24 cellular contexts compared by ENCODE assay signal in the genomic region with DNA sequence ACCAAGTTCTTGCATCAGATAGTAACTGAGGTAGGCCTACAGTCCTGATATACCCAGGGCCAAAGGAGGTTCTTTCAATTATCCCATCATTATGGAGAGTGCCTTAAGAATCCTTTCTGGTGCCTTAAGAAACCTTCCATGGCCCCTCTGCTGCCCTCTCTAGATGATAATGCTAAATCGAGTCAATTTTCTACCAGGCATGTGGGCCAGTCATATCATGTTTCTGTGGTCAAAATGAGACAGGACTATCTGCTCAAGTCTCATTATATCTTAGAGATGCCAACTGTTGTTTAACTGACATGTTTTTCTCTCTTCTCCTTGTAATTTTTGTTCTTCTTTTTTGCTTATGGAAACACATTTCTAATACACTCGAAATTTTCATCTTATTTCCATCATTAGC.
A peak's percentile ranks its signal among the peaks of the same experiment; 100 is the strongest.
DNase-seq lines count a peak whose midpoint lies in the region; ATAC-seq, FAIRE-seq and TF ChIP-seq lines count a peak whose summit lies in the region.
"Had no signal": no experiment of that assay in that cellular context is flagged by ENCODE, and none has a peak within 500 bp of the region (broad histone marks: within the 10 kb centered on the region; RNA-seq: fewer than 3 reads in every experiment).

No MANE protein-coding gene starts in this region.

- H3K27me3 ChIP-seq in bronchial epithelial cell (ENCODE audit: control insufficient read depth, insufficient read depth, low read length), result no peaks in the 10 kb centered on the region
- H3K27me3 ChIP-seq: SJSA1 had no signal

- H3K36me3 Mint-ChIP-seq in activated naive CD8-positive, alpha-beta T cell treated with anti-CD3 and anti-CD28 coated beads, Interleukin-2, amount 50 U/mL, for 24 hours (ENCODE audit: low read depth), result no peaks in the 10 kb centered on the region
- H3K36me3 Mint-ChIP-seq: CD8-positive, alpha-beta memory T cell had no signal

- no peak overlapping the region for H3K4me3 Mint-ChIP-seq in activated naive CD8-positive, alpha-beta T cell treated with anti-CD3 and anti-CD28 coated beads, Interleukin-2, amount 50 U/mL, for 24 hours
- H3K4me3 Mint-ChIP-seq: CD8-positive, alpha-beta memory T cell had no signal

- no peaks in the 10 kb centered on the region for H3K36me3 ChIP-seq in bronchial epithelial cell (ENCODE audit: control insufficient read depth, insufficient read depth, low read length)

- DNase-seq in bronchial epithelial cell (ENCODE audit: low read depth), result peak; percentile 3
- DNase-seq in superior temporal gyrus (ENCODE audit: extremely low spot score), result no peak
- no peak for DNase-seq in glomerular visceral epithelial cell (ENCODE audit: extremely low spot score)
- no peak for DNase-seq in activated naive CD8-positive, alpha-beta T cell treated with anti-CD3 and anti-CD28 coated beads, Interleukin-2, amount 50 U/mL, for 24 hours
- DNase-seq: Calu3; CD8-positive, alpha-beta memory T cell; DMS153; KBM-7; NCI-H1092; NCI-H146; NCI-H2029; NCI-H345; NCI-H524; NCI-H82; T-helper 1 cell had no signal

- no peak overlapping the region for H3K27ac Mint-ChIP-seq in activated naive CD8-positive, alpha-beta T cell treated with anti-CD3 and anti-CD28 coated beads, Interleukin-2, amount 50 U/mL, for 24 hours
- H3K27ac Mint-ChIP-seq: CD8-positive, alpha-beta memory T cell had no signal

- peak; percentile 28 for ATAC-seq in GM18858 (IDR thresholded peaks at IDR 0.05; ENCODE audit: unreplicated experiment)
- ATAC-seq in HG02678 (IDR thresholded peaks at IDR 0.05; ENCODE audit: unreplicated experiment), result peak; percentile 34
- ATAC-seq in HG03432 (IDR thresholded peaks at IDR 0.05; ENCODE audit: unreplicated experiment), result peak; percentile 39
- ATAC-seq in activated naive CD8-positive, alpha-beta T cell treated with anti-CD3 and anti-CD28 coated beads, Interleukin-2, amount 50 U/mL, for 24 hours, result no peak
- ATAC-seq in HG02870 (IDR thresholded peaks at IDR 0.05; ENCODE audit: unreplicated experiment), result no peak
- ATAC-seq: Right ventricle myocardium inferior had no signal

- no peaks in the 10 kb centered on the region for H3K27me3 Mint-ChIP-seq in activated naive CD8-positive, alpha-beta T cell treated with anti-CD3 and anti-CD28 coated beads, Interleukin-2, amount 50 U/mL, for 24 hours
- H3K27me3 Mint-ChIP-seq: CD8-positive, alpha-beta memory T cell had no signal

- H3K4me1 Mint-ChIP-seq in activated naive CD8-positive, alpha-beta T cell treated with anti-CD3 and anti-CD28 coated beads, Interleukin-2, amount 50 U/mL, for 24 hours, result no peaks in the 10 kb centered on the region
- H3K4me1 Mint-ChIP-seq: CD8-positive, alpha-beta memory T cell had no signal

- H3K9me3 Mint-ChIP-seq in activated naive CD8-positive, alpha-beta T cell treated with anti-CD3 and anti-CD28 coated beads, Interleukin-2, amount 50 U/mL, for 24 hours, result peaks cover 5% of the 10 kb centered on the region

- no peak for FAIRE-seq in bronchial epithelial cell (lab: Jason Lieb, UNC)
- FAIRE-seq: A204.1, H1, RCC 7860 had no signal

- TF ChIP-seq CTCF in bronchial epithelial cell (IDR thresholded peaks at IDR 0.05; ENCODE audit: insufficient read depth, low read length, severe bottlenecking), result no peak

- H3K4me3 ChIP-seq in bronchial epithelial cell (ENCODE audit: low read depth, low read length), result no peak overlapping the region
- H3K4me3 ChIP-seq: SJSA1 had no signal

Comparison
In these comparisons a context has a peak if more than half of its experiments do, and no peak if none do; other contexts are left out.
1. ATAC-seq: peak in GM18858 (single experiment), HG02678 (single experiment) and HG03432 (single experiment); none in activated naive CD8-positive, alpha-beta T cell treated with anti-CD3 and anti-CD28 coated beads, Interleukin-2, amount 50 U/mL, for 24 hours (single experiment) and HG02870 (single experiment).